Comparison of ENCODE assay signal across 8 cellular contexts in the genomic region with DNA sequence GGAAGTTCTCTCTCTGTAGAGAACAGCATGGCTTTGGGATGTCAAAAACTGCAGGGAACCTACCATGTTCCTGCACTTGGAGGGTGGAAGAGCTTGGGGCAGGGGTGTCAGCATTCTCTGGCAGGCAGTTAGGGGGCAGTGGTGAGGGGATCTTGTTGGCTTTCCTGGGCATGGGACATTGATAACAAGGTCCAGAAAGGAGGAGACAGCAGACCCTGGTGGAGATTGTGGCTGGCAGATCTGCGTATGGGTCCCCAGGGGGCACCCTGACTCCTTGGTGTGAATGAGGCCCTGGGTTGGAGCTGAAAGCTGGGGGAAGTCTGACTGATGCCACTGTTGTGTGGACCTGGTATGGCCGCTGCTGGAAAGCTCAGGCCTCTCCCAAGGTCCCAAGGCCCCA. TPM values are rescaled to one million over a fixed set of nuclear protein-coding genes. Genes with fewer than 3 reads are reported as not detected.
A peak's percentile ranks its signal among the peaks of the same experiment; 100 is the strongest.
DNase-seq lines count a peak whose midpoint lies in the region; ATAC-seq, FAIRE-seq and TF ChIP-seq lines count a peak whose summit lies in the region.

No MANE protein-coding gene starts in this region.

- TF ChIP-seq EP300 in A549 (IDR thresholded peaks at IDR 0.05): no peak

- TF ChIP-seq RAD21 in A549 (conservative IDR thresholded peaks at IDR 0.05 in 1 of 2, IDR thresholded peaks at IDR 0.05 in 1 of 2): peak; percentile 37 to 61; a peak in 4 of 5 replicates

- H3K27me3 ChIP-seq in PC-3 (ENCODE audit: low read length): no peaks in the 10 kb centered on the region
- H3K27me3 ChIP-seq in thyroid gland: no peaks in the 10 kb centered on the region

- BruUV-seq in PC-3 (replicated peaks; lab: Mats Ljungman, UMichigan): no TSS peak

- H3K9me3 ChIP-seq in A549 (no peaks in the 10 kb centered on the region; the same call in 2 of the 3 replicates), PC-3 (ENCODE audit: low read length) (no peaks in the 10 kb centered on the region), thyroid gland (no peaks in the 10 kb centered on the region)

- no peak overlapping the region for H3K9ac ChIP-seq in PC-3 (ENCODE audit: low read length)

- H3K4me2 ChIP-seq in A549: no peak overlapping the region
- H3K4me2 ChIP-seq in PC-3 (ENCODE audit: low read length): no peak overlapping the region

- no peaks in the 10 kb centered on the region for H3K36me3 ChIP-seq in PC-3 (ENCODE audit: low read depth, low read length)
- H3K36me3 ChIP-seq in thyroid gland: no peaks in the 10 kb centered on the region

- no peak overlapping the region for H2AFZ ChIP-seq in PC-3 (ENCODE audit: low read length)

- no peaks in the 10 kb centered on the region for H3F3A ChIP-seq in PC-3 (ENCODE audit: low read length, unreplicated experiment)

- intact Hi-C loops in PC-3 (cut with micrococcal nuclease) (loop anchor here (1.0 kb wide), 1 partner anchor 129 kb away; no protein-coding TSS in a partner anchor), thyroid gland (cut with DNase I) (no loop called here)

- no peaks in the 10 kb centered on the region for H3K9me2 ChIP-seq in PC-3 (replicated peaks; ENCODE audit: low read length)

- H3K4me3 ChIP-seq in A549 (no peak overlapping the region), PC-3 (ENCODE audit: low read length) (no peak overlapping the region), thyroid gland (replicated peaks in 1 of 3) (no peak overlapping the region)

- CTCF ChIA-PET in A549 (lab: Yijun Ruan, JAX): interaction anchor here (0.5 to 1.7 kb wide), 9 partner anchors 10 to 787 kb away, joined by 3 to 12 read pairs (median 3); no protein-coding TSS in a partner anchor
- CTCF ChIA-PET in GM10248 (lab: Yijun Ruan, JAX): interaction anchor here (0.7 to 4.0 kb wide), 9 partner anchors 8 to 222 kb away, joined by 3 to 39 read pairs (median 4); no protein-coding TSS in a partner anchor
- CTCF ChIA-PET in PC-3 (lab: Charles Lee): interaction anchor here (0.6 to 1.1 kb wide), 3 partner anchors 30 to 1030 kb away, joined by 3 to 4 read pairs (median 3); no protein-coding TSS in a partner anchor

- TF ChIP-seq POLR2A in A549 (IDR thresholded peaks at IDR 0.05; ENCODE audit: low read length) (no peak), thyroid gland (IDR thresholded peaks at IDR 0.05) (no peak)

- peak; percentile 56 to 88; a peak in 5 of 6 replicates for ATAC-seq in A549
- ATAC-seq in PC-3: peak; percentile 55
- ATAC-seq in GM18861 (IDR thresholded peaks at IDR 0.05; ENCODE audit: unreplicated experiment): no peak
- ATAC-seq in GM18520 (IDR thresholded peaks at IDR 0.05; ENCODE audit: unreplicated experiment): no peak
- no peak for ATAC-seq in HG02759 (IDR thresholded peaks at IDR 0.05; ENCODE audit: unreplicated experiment)

- no peaks in the 10 kb centered on the region for H3K79me2 ChIP-seq in PC-3 (ENCODE audit: low read length)

- DNase-seq in A549 (ENCODE audit: low read depth in 1 of 2, low spot score in 1 of 2) (peak; percentile 28 to 47), GM10248 (ENCODE audit: extremely low spot score) (no peak), PC-3 (peak; percentile 50), fibroblast of peridontal ligament (ENCODE audit: extremely low read depth) (peak; percentile 11), thyroid gland (no peak)

- TF ChIP-seq CTCF in A549 (IDR thresholded peaks at IDR 0.05) (peak; percentile 16; the same call in 1 of the 3 replicates), GM10248 (IDR thresholded peaks at IDR 0.05; ENCODE audit: control extremely low read depth, extremely low read depth, low read depth, missing control alignments) (peak; percentile 53), PC-3 (conservative IDR thresholded peaks at IDR 0.05; ENCODE audit: low read depth, low read length) (peak; percentile 57), thyroid gland (IDR thresholded peaks at IDR 0.05) (no peak)

- H3K27ac ChIP-seq in A549 (no peak overlapping the region), PC-3 (ENCODE audit: low read length) (no peak overlapping the region), thyroid gland (no peak overlapping the region)

- H4K20me1 ChIP-seq in PC-3 (ENCODE audit: low read length): no peaks in the 10 kb centered on the region

- no peak for FAIRE-seq in A549 (lab: Jason Lieb, UNC)

- H3K4me1 ChIP-seq in A549 (no peaks in the 10 kb centered on the region), PC-3 (ENCODE audit: insufficient read depth, low read length) (peaks cover 12% of the 10 kb centered on the region; the same call in 1 of the 2 replicates), thyroid gland (peaks cover 0 to 8% of the 10 kb centered on the region in 2 donors)

- WGBS in A549 (ENCODE audit: missing lambda C conversion rate): 54% methylated on average over 2 of the region's 2 CpGs
- WGBS in thyroid gland, 2 donors: 83 to 88% methylated on average over 1 to 2 of the region's 2 CpGs

- POLR2A ChIA-PET in A549 (lab: Yijun Ruan, JAX) (no interaction called here), GM10248 (lab: Yijun Ruan, JAX) (no interaction called here), PC-3 (lab: Charles Lee; ENCODE audit: unreplicated experiment) (no interaction called here)

TF ChIP-seq in A549, 52 proteins besides CTCF, POLR2A, EP300 and RAD21:
- TF ChIP-seq SMC3 (IDR thresholded peaks at IDR 0.05) (peak; percentile 24; the same call in 1 of the 3 replicates), RNF2 (IDR thresholded peaks at IDR 0.05; ENCODE audit: borderline replicate concordance, low read depth) (no peak)

RNA-seq across cellular contexts. Expression of gene CAMK2B, which starts 22.9 kb away (rescaled TPM):
- polyA plus RNA-seq in A549 (2011; rRNA removed) (0.07 TPM in 1 of 2 replicates, not detected in the other), A549 (2017; fragmentation: RNase III; extraction: RNeasy Plus Mini Kit Qiagen cat#74134 plus additional on column Dnase treatment) (0.12 to 0.20 TPM (median 0.17 TPM) in 3 replicates)
- 0.04 and 0.09 TPM in 2 replicates for polyA plus RNA-seq in A549 (2012; cell fraction: cytosol; rRNA removed)
- 0.15 and 0.16 TPM in 2 replicates for polyA plus RNA-seq in A549 (2012; cell fraction: nucleus; rRNA removed)
- not detected in 2 replicates for polyA minus RNA-seq in A549 (2011; rRNA and poly(A)+ RNA removed)
- total RNA-seq in PC-3 (2014; rRNA removed) (0.69 and 1.2 TPM in 2 replicates), thyroid gland (10 to 100 TPM in 3 of 4 donors, 1 to 10 TPM in 1; 7.0 to 19.3 (median 18.5) TPM)

Comparison
In these comparisons a context has a peak if more than half of its experiments do, and no peak if none do; other contexts are left out.
1. ATAC-seq: peak in A549 (2 of 2) and PC-3 (single experiment); none in GM18861 (single experiment), GM18520 (single experiment) and HG02759 (single experiment).
2. DNase-seq: peak in A549 (2 of 2), PC-3 (single experiment) and fibroblast of peridontal ligament (single experiment); none in GM10248 (single experiment) and thyroid gland (0 of 2).
3. CTCF ChIP-seq: peak in A549 (single experiment), GM10248 (single experiment) and PC-3 (single experiment); none in thyroid gland (0 of 6).